In genomic region chr10:133357293-133358151, GRCh38 we compare ENCODE assay signal across 8 cellular contexts. TPM values are rescaled to one million over a fixed set of nuclear protein-coding genes. Genes with fewer than 3 reads are reported as not detected.
DNase-seq lines count a peak whose midpoint lies in the region; ATAC-seq and TF ChIP-seq lines count a peak whose summit lies in the region.

Gene FUOM (minus strand): TSS chr10:133358019. CDS start chr10:133358007, 12 bp downstream.

- TF ChIP-seq POLR2A in thyroid gland (IDR thresholded peaks at IDR 0.05) = no peak

- H3K27me3 Mint-ChIP-seq in activated T-cell treated with anti-CD3 and anti-CD28 coated beads, Interleukin-2, amount 50 U/mL, for 4 hours (ENCODE audit: low read depth) = no peaks in the 10 kb centered on the region

- no peak for TF ChIP-seq CTCF in fibroblast of pulmonary artery (IDR thresholded peaks at IDR 0.05; ENCODE audit: low read length, missing control alignments)
- no peak for TF ChIP-seq CTCF in thyroid gland (IDR thresholded peaks at IDR 0.05)

- peak within 1 kb of the TSS; percentile 81 for H3K4me3 Mint-ChIP-seq in activated T-cell treated with anti-CD3 and anti-CD28 coated beads, Interleukin-2, amount 50 U/mL, for 4 hours

- WGBS in thyroid gland, 2 donors = 3 to 10% methylated on average over 10 to 12 of the region's 82 CpGs

- peak within 1 kb of the TSS; percentile 88 for H3K9ac ChIP-seq in NT2/D1 (ENCODE audit: insufficient read length, low read depth)

- no peaks in the 10 kb centered on the region for H3K9me3 ChIP-seq in NT2/D1 (ENCODE audit: insufficient read depth, low read length)
- H3K9me3 ChIP-seq in neuron (ENCODE audit: low read length) = no peaks in the 10 kb centered on the region
- no peaks in the 10 kb centered on the region for H3K9me3 ChIP-seq in thyroid gland

- intact Hi-C loops in thyroid gland (cut with DNase I) = no loop called here

- H3K9me3 Mint-ChIP-seq in activated T-cell treated with anti-CD3 and anti-CD28 coated beads, Interleukin-2, amount 50 U/mL, for 4 hours = no peaks in the 10 kb centered on the region

- H3K36me3 ChIP-seq in NT2/D1 (ENCODE audit: insufficient read depth, insufficient read length, low read length) = peaks cover 44% of the 10 kb centered on the region
- H3K36me3 ChIP-seq in neuron (ENCODE audit: insufficient read depth, low read length) = peaks cover 7% of the 10 kb centered on the region
- H3K36me3 ChIP-seq in thyroid gland = peaks cover 1 to 9% of the 10 kb centered on the region in 2 donors

- no peaks in the 10 kb centered on the region for H3K27me3 ChIP-seq in NT2/D1 (ENCODE audit: insufficient read depth, insufficient read length)
- no peaks in the 10 kb centered on the region for H3K27me3 ChIP-seq in neuron (ENCODE audit: insufficient read depth, low read length)
- H3K27me3 ChIP-seq in thyroid gland = no peaks in the 10 kb centered on the region

- H2AFZ ChIP-seq in neuron (ENCODE audit: low read depth, low read length) = peak within 1 kb of the TSS; percentile 93

- ATAC-seq in HG02852 (IDR thresholded peaks at IDR 0.05; ENCODE audit: unreplicated experiment) = peak; percentile 82
- peak; percentile 85 to 87 for ATAC-seq in activated T-cell treated with anti-CD3 and anti-CD28 coated beads, Interleukin-2, amount 50 U/mL, for 4 hours

- H3K4me1 ChIP-seq in NT2/D1 (ENCODE audit: insufficient read depth, insufficient read length) = peaks cover 4% of the 10 kb centered on the region
- peaks cover 6% of the 10 kb centered on the region for H3K4me1 ChIP-seq in neuron (ENCODE audit: insufficient read depth, low read length)
- peaks cover 0 to 15% of the 10 kb centered on the region in 2 donors for H3K4me1 ChIP-seq in thyroid gland

- H3K36me3 Mint-ChIP-seq in activated T-cell treated with anti-CD3 and anti-CD28 coated beads, Interleukin-2, amount 50 U/mL, for 4 hours (ENCODE audit: insufficient read depth) = peaks cover 10% of the 10 kb centered on the region

- H3K4me3 ChIP-seq in NT2/D1 (ENCODE audit: insufficient read length, low read depth) (peak within 1 kb of the TSS; percentile 74), fibroblast of pulmonary artery (replicated peaks; ENCODE audit: low read depth, low read length) (peak within 1 kb of the TSS; percentile 56), neuron (ENCODE audit: low read length) (peak within 1 kb of the TSS; percentile 43), thyroid gland (replicated peaks in 1 of 3) (peak within 1 kb of the TSS in 2 of 3 donors; percentile 22 to 56)

- peak; percentile 64 for DNase-seq in NCI-H1436 (lab: John Stamatoyannopoulos, UW)
- no peak for DNase-seq in NCI-H1436 treated with DMSO at 0.1 percent for 48 hours (lab: John Stamatoyannopoulos, UW)
- peak; percentile 67 for DNase-seq in NT2/D1 (ENCODE audit: low read depth, low spot score)
- peak; percentile 60 for DNase-seq in activated T-cell treated with anti-CD3 and anti-CD28 coated beads, Interleukin-2, amount 50 U/mL, for 4 hours
- peak; percentile 63 for DNase-seq in fibroblast of pulmonary artery (ENCODE audit: low read depth)
- peak; percentile 20 to 36 for DNase-seq in thyroid gland

- H3K27ac ChIP-seq in thyroid gland = peak within 1 kb of the TSS in 1 of 3 donors; percentile 49

- H3K4me1 Mint-ChIP-seq in activated T-cell treated with anti-CD3 and anti-CD28 coated beads, Interleukin-2, amount 50 U/mL, for 4 hours (ENCODE audit: low read depth) = peaks cover 10% of the 10 kb centered on the region

RNA-seq across cellular contexts. Expression of gene FUOM, which starts in this region (rescaled TPM):
- total RNA-seq in activated T-cell treated with anti-CD3 and anti-CD28 coated beads, Interleukin-2, amount 50 U/mL, for 4 hours = 10 to 100 TPM; 40.7 to 47.4 (median 46.6) TPM
- total RNA-seq in thyroid gland = 10 to 100 TPM in 3 of 4 donors, 1 to 10 TPM in 1; 7.4 to 25.9 (median 18.9) TPM
